Comparison of ENCODE assay signal across 8 cellular contexts in genomic region chr9:37027582-37028424, GRCh38. TPM values are rescaled to one million over a fixed set of nuclear protein-coding genes. Genes with fewer than 3 reads are reported as not detected.
A peak's percentile ranks its signal among the peaks of the same experiment; 100 is the strongest.
DNase-seq lines count a peak whose midpoint lies in the region; ATAC-seq and TF ChIP-seq lines count a peak whose summit lies in the region.

No MANE protein-coding gene starts in this region.

- no peak overlapping the region for H3K23ac ChIP-seq in mesendoderm (ENCODE audit: low read length)

- ATAC-seq in GM19351 (IDR thresholded peaks at IDR 0.05; ENCODE audit: unreplicated experiment) (peak; percentile 75), HG03460 (IDR thresholded peaks at IDR 0.05; ENCODE audit: unreplicated experiment) (peak; percentile 65)
- ATAC-seq in activated CD8-positive, alpha-beta T cell treated with anti-CD3 and anti-CD28 coated beads for 36 hours, result peak; percentile 96

- H3K4me3 Mint-ChIP-seq in CD14-positive monocyte, result peak overlapping the region; percentile 20 to 84
- peak overlapping the region; percentile 68 for H3K4me3 Mint-ChIP-seq in activated CD8-positive, alpha-beta T cell treated with anti-CD3 and anti-CD28 coated beads for 36 hours

- CTCF ChIA-PET in activated CD8-positive, alpha-beta T cell treated with anti-CD3 and anti-CD28 coated beads for 36 hours (lab: Charles Lee), result no interaction called here

- POLR2A ChIA-PET in activated CD8-positive, alpha-beta T cell treated with anti-CD3 and anti-CD28 coated beads for 36 hours (lab: Charles Lee), result interaction anchor here (0.6 kb wide), 1 partner anchor 270 kb away, joined by 3 read pairs; no protein-coding TSS in a partner anchor

- no peak overlapping the region for H3K27ac ChIP-seq in effector memory CD4-positive, alpha-beta T cell (ENCODE audit: insufficient read depth, low read length, poor library complexity, severe bottlenecking)
- no peak overlapping the region for H3K27ac ChIP-seq in mesendoderm (ENCODE audit: low read depth, low read length)

- WGBS in mesendoderm (ENCODE audit: extremely low coverage, insufficient coverage, low lambda C conversion rate), result no CpG with 5 or more reads among the region's 59 CpGs

- no peak overlapping the region for H3K18ac ChIP-seq in mesendoderm (ENCODE audit: low read length)

- peaks cover 5 to 6% of the 10 kb centered on the region in 2 donors for H3K36me3 Mint-ChIP-seq in CD14-positive monocyte
- peaks cover 2% of the 10 kb centered on the region for H3K36me3 Mint-ChIP-seq in activated CD8-positive, alpha-beta T cell treated with anti-CD3 and anti-CD28 coated beads for 36 hours (ENCODE audit: low read depth)

- H3K4me1 ChIP-seq in effector memory CD4-positive, alpha-beta T cell (ENCODE audit: control insufficient read depth, insufficient read depth, low read length, poor library complexity, severe bottlenecking), result peaks cover 47% of the 10 kb centered on the region
- peaks cover 2% of the 10 kb centered on the region for H3K4me1 ChIP-seq in mesendoderm (ENCODE audit: control insufficient read depth, low read depth, low read length)

- no peak overlapping the region for H3K4ac ChIP-seq in mesendoderm (ENCODE audit: low read depth, low read length)

- H4K8ac ChIP-seq in mesendoderm (ENCODE audit: low read depth, low read length), result no peak overlapping the region

- H3K27me3 Mint-ChIP-seq in CD14-positive monocyte (ENCODE audit: low read depth in 3 of 3), result peaks cover 97 to 100% (median 98%) of the 10 kb centered on the region in 3 donors
- peaks cover 87% of the 10 kb centered on the region for H3K27me3 Mint-ChIP-seq in activated CD8-positive, alpha-beta T cell treated with anti-CD3 and anti-CD28 coated beads for 36 hours

- no peak overlapping the region for H3K9ac ChIP-seq in mesendoderm (ENCODE audit: low read length)

- H4K5ac ChIP-seq in mesendoderm (ENCODE audit: low read length), result no peak overlapping the region

- peaks cover 42% of the 10 kb centered on the region for H3K4me1 Mint-ChIP-seq in CD14-positive monocyte
- peaks cover 34% of the 10 kb centered on the region for H3K4me1 Mint-ChIP-seq in activated CD8-positive, alpha-beta T cell treated with anti-CD3 and anti-CD28 coated beads for 36 hours (ENCODE audit: low read depth)

- no peak overlapping the region for H3K27ac Mint-ChIP-seq in CD14-positive monocyte
- no peak overlapping the region for H3K27ac Mint-ChIP-seq in activated CD8-positive, alpha-beta T cell treated with anti-CD3 and anti-CD28 coated beads for 36 hours

- no peaks in the 10 kb centered on the region for H3K79me2 ChIP-seq in mesendoderm (ENCODE audit: control insufficient read depth, insufficient read depth, low read length)

- H3K9me3 ChIP-seq in effector memory CD4-positive, alpha-beta T cell (ENCODE audit: control insufficient read depth, low read length), result no peaks in the 10 kb centered on the region

- H2AK5ac ChIP-seq in mesendoderm (ENCODE audit: low read length), result no peak overlapping the region

- H2BK5ac ChIP-seq in mesendoderm (ENCODE audit: low read length), result no peak overlapping the region

- no peak overlapping the region for H3K56ac ChIP-seq in mesendoderm (ENCODE audit: low read length)

- H3K9me3 Mint-ChIP-seq in CD14-positive monocyte, result peaks cover 8 to 52% (median 38%) of the 10 kb centered on the region in 7 donors
- H3K9me3 Mint-ChIP-seq in activated CD8-positive, alpha-beta T cell treated with anti-CD3 and anti-CD28 coated beads for 36 hours, result no peaks in the 10 kb centered on the region

- no peak overlapping the region for H2BK120ac ChIP-seq in mesendoderm (ENCODE audit: low read depth, low read length)

- no peaks in the 10 kb centered on the region for H3K79me1 ChIP-seq in mesendoderm (ENCODE audit: low read length)

- peaks cover 93% of the 10 kb centered on the region for H3K27me3 ChIP-seq in effector memory CD4-positive, alpha-beta T cell (replicated peaks; ENCODE audit: control insufficient read depth, insufficient read depth, low read length, poor library complexity, severe bottlenecking)
- peaks cover 93% of the 10 kb centered on the region for H3K27me3 ChIP-seq in mesendoderm (ENCODE audit: insufficient read depth, low read length, poor library complexity)

- no peak overlapping the region for H2BK15ac ChIP-seq in mesendoderm (replicated peaks; ENCODE audit: low read depth)

- peak overlapping the region; percentile 71 for H3K4me2 ChIP-seq in mesendoderm (ENCODE audit: low read length)

- TF ChIP-seq CTCF in CD14-positive monocyte (IDR thresholded peaks at IDR 0.05), result no peak
- TF ChIP-seq CTCF in activated CD8-positive, alpha-beta T cell treated with anti-CD3 and anti-CD28 coated beads for 36 hours (IDR thresholded peaks at IDR 0.05), result no peak

- intact Hi-C loops in CD14-positive monocyte (cut with micrococcal nuclease), result no loop called here
- intact Hi-C loops in activated CD8-positive, alpha-beta T cell treated with anti-CD3 and anti-CD28 coated beads for 36 hours (cut with micrococcal nuclease), result loop anchor here (10.0 kb wide), 1 partner anchor 287 kb away; no protein-coding TSS in a partner anchor

- DNase-seq in CD14-positive monocyte (ENCODE audit: low spot score), result peak; percentile 71
- DNase-seq in NCI-H526 treated with DMSO at 0.1 percent for 48 hours (lab: John Stamatoyannopoulos, UW), result peak; percentile 96
- DNase-seq in activated CD8-positive, alpha-beta T cell treated with anti-CD3 and anti-CD28 coated beads for 36 hours, result peak; percentile 94
- DNase-seq in effector memory CD4-positive, alpha-beta T cell, result peak; percentile 57 to 65 (median 63)
- peak; percentile 98 for DNase-seq in mesendoderm
- peak; percentile 88 to 90 for DNase-seq in stimulated activated CD8-positive, alpha-beta memory T cell treated with anti-CD3 and anti-CD28 coated beads, Interleukin-15, amount 100 ng/mL, for 48 hours (ENCODE audit: low read depth in 2 of 2)

- H3K36me3 ChIP-seq in effector memory CD4-positive, alpha-beta T cell (ENCODE audit: control insufficient read depth, insufficient read depth, low read length), result no peaks in the 10 kb centered on the region
- H3K36me3 ChIP-seq in mesendoderm (ENCODE audit: control insufficient read depth, insufficient read depth, low read length), result no peaks in the 10 kb centered on the region

- H3K4me3 ChIP-seq in effector memory CD4-positive, alpha-beta T cell (ENCODE audit: insufficient read depth, low read depth, low read length, poor library complexity, severe bottlenecking), result peak overlapping the region; percentile 36
- H3K4me3 ChIP-seq in mesendoderm (ENCODE audit: low read length), result no peak overlapping the region

RNA-seq across cellular contexts. Expression of gene PAX5, which starts 6.3 kb away (rescaled TPM):
- under 1 TPM in 1 of 2 donors, not detected in 1; 0.03 TPM for polyA plus RNA-seq in CD14-positive monocyte
- total RNA-seq in activated CD8-positive, alpha-beta T cell treated with anti-CD3 and anti-CD28 coated beads for 36 hours, result 1 to 10 TPM in 1 of 2 experiments, under 1 TPM in 1; 0.95 to 1.1 TPM
- polyA plus RNA-seq in mesendoderm (2013, experiment 1 of 2), result 0.06 TPM
- 0.08 TPM for polyA plus RNA-seq in mesendoderm (2013, experiment 2 of 2)
